ENCODE assay signal across 1 cellular context in genomic region chr1:162756523-162756922, GRCh38.
A peak's percentile ranks its signal among the peaks of the same experiment; 100 is the strongest.
TF ChIP-seq lines count a peak whose summit lies in the region.

No MANE protein-coding gene starts in this region.

TF ChIP-seq in endothelial cell of umbilical vein, 7 proteins besides CTCF, POLR2A, EP300 and RAD21:
- TF ChIP-seq GATA2 (IDR thresholded peaks at IDR 0.05; ENCODE audit: insufficient read depth, insufficient read length, low read depth, low read length) (peak; percentile 35), EZH2 (IDR thresholded peaks at IDR 0.05; ENCODE audit: borderline replicate concordance, low read depth, low read length, severe bottlenecking) (no peak), JUN (IDR thresholded peaks at IDR 0.05; ENCODE audit: borderline replicate concordance, insufficient read depth, insufficient read length, low read depth) (no peak), FOS (IDR thresholded peaks at IDR 0.05; ENCODE audit: borderline replicate concordance, insufficient read depth, low read length) (peak; percentile 90), POLR2AphosphoS5 (IDR thresholded peaks at IDR 0.05; ENCODE audit: insufficient read depth, low read depth, low read length) (peak; percentile 49), MAX (IDR thresholded peaks at IDR 0.05; ENCODE audit: insufficient read depth, insufficient read length) (no peak)
TF ChIP-seq in endothelial cell of umbilical vein: peak in this region for 3.
